In the genomic region with DNA sequence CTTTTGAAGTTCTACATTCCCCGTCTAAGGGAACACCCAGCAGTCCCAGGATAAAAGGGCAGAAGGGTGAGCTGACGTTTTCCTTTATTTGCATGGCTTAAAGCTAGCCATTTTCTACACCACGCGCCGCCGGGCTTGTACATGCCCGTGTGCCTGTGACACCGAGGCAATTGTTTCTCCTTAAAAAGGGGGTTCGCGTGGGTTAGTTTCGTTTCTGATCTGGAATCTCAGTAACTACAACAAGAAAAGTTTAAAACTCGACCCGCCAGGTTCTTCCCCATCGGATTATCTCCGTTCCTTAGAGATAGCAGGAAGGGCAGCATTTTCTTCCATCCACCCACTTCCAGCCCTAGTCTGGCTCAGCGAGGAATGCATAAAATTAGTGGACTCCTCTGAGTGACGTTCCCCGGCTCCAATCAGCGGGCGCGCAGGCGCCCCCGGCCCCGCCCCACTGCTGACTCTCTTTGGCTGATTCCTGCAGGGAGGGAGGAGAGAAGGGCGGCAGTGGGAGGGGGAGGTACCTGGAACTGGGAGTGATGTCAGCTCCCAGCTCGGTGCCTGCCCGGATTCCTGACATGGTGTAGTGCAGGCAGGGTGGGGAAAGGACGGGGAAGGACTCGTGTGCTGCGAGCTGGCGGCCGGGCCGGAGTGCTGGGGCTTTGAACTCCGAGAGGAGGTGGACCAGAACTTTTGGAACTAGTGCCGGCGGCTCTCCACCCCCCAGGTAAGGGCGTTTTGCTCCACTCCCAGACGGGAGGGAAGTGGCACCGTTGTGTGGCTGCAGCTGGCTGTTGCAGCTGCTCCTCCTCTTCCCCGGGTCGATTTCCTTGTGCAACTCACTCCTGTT, we compare ENCODE assay signal across 1 cellular context.
TF ChIP-seq lines count a peak whose summit lies in the region.

PPFIBP1 (plus strand) TSS at position 565 of the 847 bp plus-strand sequence. CDS start 109,191 bp downstream, outside the sequence.

TF ChIP-seq in K562, 482 proteins besides CTCF, POLR2A, EP300 and RAD21 (continued from another document and continues in another):
- TF ChIP-seq, protein P1, sequence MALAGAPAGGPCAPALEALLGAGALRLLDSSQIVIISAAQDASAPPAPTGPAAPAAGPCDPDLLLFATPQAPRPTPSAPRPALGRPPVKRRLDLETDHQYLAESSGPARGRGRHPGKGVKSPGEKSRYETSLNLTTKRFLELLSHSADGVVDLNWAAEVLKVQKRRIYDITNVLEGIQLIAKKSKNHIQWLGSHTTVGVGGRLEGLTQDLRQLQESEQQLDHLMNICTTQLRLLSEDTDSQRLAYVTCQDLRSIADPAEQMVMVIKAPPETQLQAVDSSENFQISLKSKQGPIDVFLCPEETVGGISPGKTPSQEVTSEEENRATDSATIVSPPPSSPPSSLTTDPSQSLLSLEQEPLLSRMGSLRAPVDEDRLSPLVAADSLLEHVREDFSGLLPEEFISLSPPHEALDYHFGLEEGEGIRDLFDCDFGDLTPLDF (CRISPR knock-in tag; IDR thresholded peaks at IDR 0.05) = no peak
- TF ChIP-seq RBFOX2 (IDR thresholded peaks at IDR 0.05; ENCODE audit: low read depth, low read length) (peak; percentile 66), POLR2G (IDR thresholded peaks at IDR 0.05; ENCODE audit: low read depth, low read length) (peak; percentile 63), MTA1 (IDR thresholded peaks at IDR 0.05; ENCODE audit: borderline replicate concordance) (no peak), GTF2E2 (tag; IDR thresholded peaks at IDR 0.05) (peak; percentile 38; the same call in 1 of the 2 replicates), RCOR1 (IDR thresholded peaks at IDR 0.05; ENCODE audit: borderline replicate concordance in 1 of 2, low read depth in 2 of 2, low read length in 2 of 2) (peak in 1 of 2 experiments; percentile 43; a peak in 1 of 4 replicates), FOXM1 (IDR thresholded peaks at IDR 0.05; ENCODE audit: low read depth) (no peak), FOXM1 (CRISPR knock-in tag; IDR thresholded peaks at IDR 0.05; ENCODE audit: low read depth) (no peak), SPI1 (IDR thresholded peaks at IDR 0.05; ENCODE audit: borderline replicate concordance, low read depth, low read length) (peak; percentile 54; the same call in 1 of the 2 replicates), CREM (IDR thresholded peaks at IDR 0.05; ENCODE audit: low read depth) (peak; percentile 62), NRF1 (conservative IDR thresholded peaks at IDR 0.05 in 1 of 2, IDR thresholded peaks at IDR 0.05 in 1 of 2) (peak; percentile 82 to 84), FOS (IDR thresholded peaks at IDR 0.05; ENCODE audit: extremely low read depth, insufficient read length) (peak; percentile 91), ATF1 (CRISPR knock-in tag; IDR thresholded peaks at IDR 0.05) (no peak), ATF1 (tag; IDR thresholded peaks at IDR 0.05) (peak; percentile 89), XRCC4 (IDR thresholded peaks at IDR 0.05; ENCODE audit: extremely low read depth, insufficient read depth, insufficient read length) (no peak), MYC (IDR thresholded peaks at IDR 0.05; ENCODE audit: low read depth, low read length) (0 out of 2 replicates have a peak, but pooled peaks have one; percentile 34), MYC (CRISPR knock-in tag; IDR thresholded peaks at IDR 0.05; ENCODE audit: borderline replicate concordance, low read depth) (no peak), XRCC5 (IDR thresholded peaks at IDR 0.05; ENCODE audit: low read depth, low read length) (peak; percentile 24; the same call in 1 of the 2 replicates), GABPA (tag; conservative IDR thresholded peaks at IDR 0.05; ENCODE audit: low read depth) (peak; percentile 61), KLF1 (tag; IDR thresholded peaks at IDR 0.05) (no peak), TAF1 (IDR thresholded peaks at IDR 0.05; ENCODE audit: control insufficient read depth, extremely low read depth, insufficient read depth, low read length, severe bottlenecking) (peak; percentile 25), PBX2 (CRISPR knock-in tag; IDR thresholded peaks at IDR 0.05; ENCODE audit: low read depth) (peak; percentile 81), PBX2 (tag; conservative IDR thresholded peaks at IDR 0.05; ENCODE audit: low read depth) (peak; percentile 98), TBL1XR1 (IDR thresholded peaks at IDR 0.05; ENCODE audit: low read length in 2 of 2) (no peak), L3MBTL2 (IDR thresholded peaks at IDR 0.05) (peak; percentile 60; the same call in 1 of the 2 replicates), MAFF (IDR thresholded peaks at IDR 0.05; ENCODE audit: low read length) (no peak), SP2 (IDR thresholded peaks at IDR 0.05; ENCODE audit: extremely low read depth, low read depth, low read length, poor library complexity, severe bottlenecking) (peak; percentile 86), DNMT1 (IDR thresholded peaks at IDR 0.05) (no peak), MBD2 (IDR thresholded peaks at IDR 0.05; ENCODE audit: borderline replicate concordance, low read depth) (peak; percentile 71), POLR3G (IDR thresholded peaks at IDR 0.05; ENCODE audit: extremely low read depth, insufficient read length, insufficient replicate concordance) (no peak), ZEB2 (IDR thresholded peaks at IDR 0.05) (peak; percentile 46; the same call in 1 of the 2 replicates), SRF (CRISPR knock-in tag; IDR thresholded peaks at IDR 0.05) (peak in 1 of 2 experiments; percentile 79; a peak in 1 of 4 replicates), EP400 (IDR thresholded peaks at IDR 0.05) (peak; percentile 53), ATF7 (IDR thresholded peaks at IDR 0.05) (peak; percentile 93), RB1 (IDR thresholded peaks at IDR 0.05; ENCODE audit: low read depth) (no peak), SUPT5H (IDR thresholded peaks at IDR 0.05) (0 out of 2 replicates have a peak, but pooled peaks have one; percentile 25), JUND (IDR thresholded peaks at IDR 0.05; ENCODE audit: borderline replicate concordance, low read depth, low read length) (peak; percentile 79), JUND (tag; IDR thresholded peaks at IDR 0.05; ENCODE audit: borderline replicate concordance, low read depth, low read length) (peak; percentile 81; the same call in 1 of the 3 replicates)
- TF ChIP-seq, protein P2, sequence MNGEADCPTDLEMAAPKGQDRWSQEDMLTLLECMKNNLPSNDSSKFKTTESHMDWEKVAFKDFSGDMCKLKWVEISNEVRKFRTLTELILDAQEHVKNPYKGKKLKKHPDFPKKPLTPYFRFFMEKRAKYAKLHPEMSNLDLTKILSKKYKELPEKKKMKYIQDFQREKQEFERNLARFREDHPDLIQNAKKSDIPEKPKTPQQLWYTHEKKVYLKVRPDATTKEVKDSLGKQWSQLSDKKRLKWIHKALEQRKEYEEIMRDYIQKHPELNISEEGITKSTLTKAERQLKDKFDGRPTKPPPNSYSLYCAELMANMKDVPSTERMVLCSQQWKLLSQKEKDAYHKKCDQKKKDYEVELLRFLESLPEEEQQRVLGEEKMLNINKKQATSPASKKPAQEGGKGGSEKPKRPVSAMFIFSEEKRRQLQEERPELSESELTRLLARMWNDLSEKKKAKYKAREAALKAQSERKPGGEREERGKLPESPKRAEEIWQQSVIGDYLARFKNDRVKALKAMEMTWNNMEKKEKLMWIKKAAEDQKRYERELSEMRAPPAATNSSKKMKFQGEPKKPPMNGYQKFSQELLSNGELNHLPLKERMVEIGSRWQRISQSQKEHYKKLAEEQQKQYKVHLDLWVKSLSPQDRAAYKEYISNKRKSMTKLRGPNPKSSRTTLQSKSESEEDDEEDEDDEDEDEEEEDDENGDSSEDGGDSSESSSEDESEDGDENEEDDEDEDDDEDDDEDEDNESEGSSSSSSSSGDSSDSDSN (IDR thresholded peaks at IDR 0.05; ENCODE audit: borderline replicate concordance in 1 of 2, low read depth in 2 of 2, low read length in 2 of 2) = 0 out of 4 replicates have a peak, but pooled peaks of 1 of the 2 experiments have one; percentile 35
- TF ChIP-seq, protein P3, sequence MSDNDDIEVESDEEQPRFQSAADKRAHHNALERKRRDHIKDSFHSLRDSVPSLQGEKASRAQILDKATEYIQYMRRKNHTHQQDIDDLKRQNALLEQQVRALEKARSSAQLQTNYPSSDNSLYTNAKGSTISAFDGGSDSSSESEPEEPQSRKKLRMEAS (CRISPR knock-in tag; IDR thresholded peaks at IDR 0.05) = peak; percentile 45; the same call in 1 of the 2 replicates
- TF ChIP-seq, protein P4, sequence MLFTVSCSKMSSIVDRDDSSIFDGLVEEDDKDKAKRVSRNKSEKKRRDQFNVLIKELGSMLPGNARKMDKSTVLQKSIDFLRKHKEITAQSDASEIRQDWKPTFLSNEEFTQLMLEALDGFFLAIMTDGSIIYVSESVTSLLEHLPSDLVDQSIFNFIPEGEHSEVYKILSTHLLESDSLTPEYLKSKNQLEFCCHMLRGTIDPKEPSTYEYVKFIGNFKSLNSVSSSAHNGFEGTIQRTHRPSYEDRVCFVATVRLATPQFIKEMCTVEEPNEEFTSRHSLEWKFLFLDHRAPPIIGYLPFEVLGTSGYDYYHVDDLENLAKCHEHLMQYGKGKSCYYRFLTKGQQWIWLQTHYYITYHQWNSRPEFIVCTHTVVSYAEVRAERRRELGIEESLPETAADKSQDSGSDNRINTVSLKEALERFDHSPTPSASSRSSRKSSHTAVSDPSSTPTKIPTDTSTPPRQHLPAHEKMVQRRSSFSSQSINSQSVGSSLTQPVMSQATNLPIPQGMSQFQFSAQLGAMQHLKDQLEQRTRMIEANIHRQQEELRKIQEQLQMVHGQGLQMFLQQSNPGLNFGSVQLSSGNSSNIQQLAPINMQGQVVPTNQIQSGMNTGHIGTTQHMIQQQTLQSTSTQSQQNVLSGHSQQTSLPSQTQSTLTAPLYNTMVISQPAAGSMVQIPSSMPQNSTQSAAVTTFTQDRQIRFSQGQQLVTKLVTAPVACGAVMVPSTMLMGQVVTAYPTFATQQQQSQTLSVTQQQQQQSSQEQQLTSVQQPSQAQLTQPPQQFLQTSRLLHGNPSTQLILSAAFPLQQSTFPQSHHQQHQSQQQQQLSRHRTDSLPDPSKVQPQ (CRISPR knock-in tag; IDR thresholded peaks at IDR 0.05; ENCODE audit: borderline replicate concordance) = no peak
- TF ChIP-seq, protein P5, sequence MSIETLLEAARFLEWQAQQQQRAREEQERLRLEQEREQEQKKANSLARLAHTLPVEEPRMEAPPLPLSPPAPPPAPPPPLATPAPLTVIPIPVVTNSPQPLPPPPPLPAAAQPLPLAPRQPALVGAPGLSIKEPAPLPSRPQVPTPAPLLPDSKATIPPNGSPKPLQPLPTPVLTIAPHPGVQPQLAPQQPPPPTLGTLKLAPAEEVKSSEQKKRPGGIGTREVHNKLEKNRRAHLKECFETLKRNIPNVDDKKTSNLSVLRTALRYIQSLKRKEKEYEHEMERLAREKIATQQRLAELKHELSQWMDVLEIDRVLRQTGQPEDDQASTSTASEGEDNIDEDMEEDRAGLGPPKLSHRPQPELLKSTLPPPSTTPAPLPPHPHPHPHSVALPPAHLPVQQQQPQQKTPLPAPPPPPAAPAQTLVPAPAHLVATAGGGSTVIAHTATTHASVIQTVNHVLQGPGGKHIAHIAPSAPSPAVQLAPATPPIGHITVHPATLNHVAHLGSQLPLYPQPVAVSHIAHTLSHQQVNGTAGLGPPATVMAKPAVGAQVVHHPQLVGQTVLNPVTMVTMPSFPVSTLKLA (conservative IDR thresholded peaks at IDR 0.05) = peak; percentile 15 to 49; a peak in 1 of 4 replicates
- TF ChIP-seq, protein P6, sequence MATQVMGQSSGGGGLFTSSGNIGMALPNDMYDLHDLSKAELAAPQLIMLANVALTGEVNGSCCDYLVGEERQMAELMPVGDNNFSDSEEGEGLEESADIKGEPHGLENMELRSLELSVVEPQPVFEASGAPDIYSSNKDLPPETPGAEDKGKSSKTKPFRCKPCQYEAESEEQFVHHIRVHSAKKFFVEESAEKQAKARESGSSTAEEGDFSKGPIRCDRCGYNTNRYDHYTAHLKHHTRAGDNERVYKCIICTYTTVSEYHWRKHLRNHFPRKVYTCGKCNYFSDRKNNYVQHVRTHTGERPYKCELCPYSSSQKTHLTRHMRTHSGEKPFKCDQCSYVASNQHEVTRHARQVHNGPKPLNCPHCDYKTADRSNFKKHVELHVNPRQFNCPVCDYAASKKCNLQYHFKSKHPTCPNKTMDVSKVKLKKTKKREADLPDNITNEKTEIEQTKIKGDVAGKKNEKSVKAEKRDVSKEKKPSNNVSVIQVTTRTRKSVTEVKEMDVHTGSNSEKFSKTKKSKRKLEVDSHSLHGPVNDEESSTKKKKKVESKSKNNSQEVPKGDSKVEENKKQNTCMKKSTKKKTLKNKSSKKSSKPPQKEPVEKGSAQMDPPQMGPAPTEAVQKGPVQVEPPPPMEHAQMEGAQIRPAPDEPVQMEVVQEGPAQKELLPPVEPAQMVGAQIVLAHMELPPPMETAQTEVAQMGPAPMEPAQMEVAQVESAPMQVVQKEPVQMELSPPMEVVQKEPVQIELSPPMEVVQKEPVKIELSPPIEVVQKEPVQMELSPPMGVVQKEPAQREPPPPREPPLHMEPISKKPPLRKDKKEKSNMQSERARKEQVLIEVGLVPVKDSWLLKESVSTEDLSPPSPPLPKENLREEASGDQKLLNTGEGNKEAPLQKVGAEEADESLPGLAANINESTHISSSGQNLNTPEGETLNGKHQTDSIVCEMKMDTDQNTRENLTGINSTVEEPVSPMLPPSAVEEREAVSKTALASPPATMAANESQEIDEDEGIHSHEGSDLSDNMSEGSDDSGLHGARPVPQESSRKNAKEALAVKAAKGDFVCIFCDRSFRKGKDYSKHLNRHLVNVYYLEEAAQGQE (CRISPR knock-in tag; IDR thresholded peaks at IDR 0.05; ENCODE audit: low read depth) = no peak
